Comparison of ENCODE assay signal across 35 cellular contexts in the genomic region with DNA sequence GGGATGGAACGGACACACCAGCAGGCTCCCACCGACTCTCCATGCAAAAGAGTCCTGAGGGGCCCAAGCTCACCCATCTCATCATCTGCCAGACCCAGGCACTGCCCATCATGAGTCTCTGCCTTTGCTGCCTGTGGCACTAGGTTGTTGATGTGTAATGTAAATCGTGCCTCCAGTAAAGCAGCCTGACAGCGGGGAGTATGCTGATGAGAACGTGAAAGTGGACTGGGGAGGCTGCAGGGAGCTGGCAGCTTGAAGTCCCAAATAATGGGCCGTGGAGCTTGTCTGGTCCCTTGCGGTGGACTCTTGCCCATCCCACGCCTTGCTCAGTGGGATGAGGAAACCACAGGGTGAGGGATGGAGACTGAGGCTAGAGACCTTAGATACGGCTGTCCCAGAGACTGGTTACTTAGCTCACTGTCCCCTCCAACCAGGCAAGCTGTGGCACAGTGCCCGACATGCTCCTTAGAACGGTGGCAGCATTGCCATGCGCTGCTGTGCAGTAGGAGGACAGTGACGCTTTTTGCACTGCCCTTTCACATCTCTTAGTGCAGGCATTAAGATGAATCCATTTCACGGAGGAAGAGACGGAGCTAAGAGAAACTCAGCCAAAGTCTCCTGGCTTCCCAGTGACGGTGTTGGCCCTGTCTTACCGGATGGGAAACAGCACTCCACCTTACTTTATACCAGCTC. TPM values are rescaled to one million over a fixed set of nuclear protein-coding genes. Genes with fewer than 3 reads are reported as not detected.
DNase-seq lines count a peak whose midpoint lies in the region; ATAC-seq and TF ChIP-seq lines count a peak whose summit lies in the region.
"Had no signal": no experiment of that assay in that cellular context is flagged by ENCODE, and none has a peak within 500 bp of the region (broad histone marks: within the 10 kb centered on the region; RNA-seq: fewer than 3 reads in every experiment).

No MANE protein-coding gene starts in this region.

- H3K27ac ChIP-seq in ascending aorta: peak overlapping the region; percentile 5 to 15
- no peak overlapping the region for H3K27ac ChIP-seq in uterus
- H3K27ac ChIP-seq in trophoblast cell (ENCODE audit: low read depth, low read length): no peak overlapping the region
- H3K27ac ChIP-seq: body of pancreas, gastroesophageal sphincter, suprapubic skin had no signal

- no peak overlapping the region for H2BK120ac ChIP-seq in trophoblast cell (ENCODE audit: insufficient read depth, low read length, poor library complexity)

- DNase-seq in Ammon's horn (ENCODE audit: low spot score): peak; percentile 57
- DNase-seq in ascending aorta (ENCODE audit: low spot score in 2 of 2): peak in 1 of 2 donors; percentile 25
- peak; percentile 42 for DNase-seq in left cardiac atrium
- DNase-seq in middle frontal gyrus (ENCODE audit: extremely low spot score, low spot score): peak; percentile 12
- no peak for DNase-seq in uterus
- no peak for DNase-seq in omental fat pad (ENCODE audit: low spot score)
- DNase-seq in trophoblast cell: no peak
- DNase-seq: activated CD4-positive, alpha-beta T cell treated with anti-CD3 and anti-CD28 coated beads, Interleukin-2, amount 50 U/mL, for 48 hours; activated CD8-positive, alpha-beta memory T cell treated with anti-CD3 and anti-CD28 coated beads, Interleukin-2, amount 50 U/mL, for 4 hours; activated naive CD4-positive, alpha-beta T cell treated with Interleukin-2 at 50 U/mL for 16 hours; body of pancreas; Calu3; DND-41; KG1; naive thymus-derived CD8-positive, alpha-beta T cell; NCI-H1092 treated with DMSO at 0.1 percent for 48 hours; NCI-H1930; NCI-H526 treated with DMSO at 0.1 percent for 48 hours; NK-92 treated with Interleukin-12 subunit alpha and Interleukin-12 subunit beta, amount 100 ng/mL, for 24 hours; small intestine; stimulated activated naive B cell treated with anti-CD40 and anti-IgM and Interleukin-4, amounts not matched to agents 10 μg/mL and 1 μg/mL and 100 μg/mL, for 72 hours had no signal

- no peak overlapping the region for H3K4ac ChIP-seq in trophoblast cell (ENCODE audit: low read depth, low read length)

- TF ChIP-seq CTCF in ascending aorta (IDR thresholded peaks at IDR 0.05) (no peak), uterus (IDR thresholded peaks at IDR 0.05) (no peak), omental fat pad (IDR thresholded peaks at IDR 0.05) (no peak)

- no peaks in the 10 kb centered on the region for H3K79me1 ChIP-seq in trophoblast cell (ENCODE audit: low read length)

- H2BK5ac ChIP-seq in trophoblast cell (ENCODE audit: low read depth, low read length, poor library complexity): no peak overlapping the region

- peaks cover 2% of the 10 kb centered on the region for H3K79me2 ChIP-seq in trophoblast cell (ENCODE audit: control insufficient read depth, insufficient read depth, low read length, poor library complexity)

- no peak for TF ChIP-seq POLR2A in uterus (IDR thresholded peaks at IDR 0.05)

- H3K14ac ChIP-seq in trophoblast cell (ENCODE audit: low read length): no peak overlapping the region

- H3K27me3 ChIP-seq in ascending aorta (no peaks in the 10 kb centered on the region), uterus (no peaks in the 10 kb centered on the region), trophoblast cell (ENCODE audit: insufficient read depth, low read length) (no peaks in the 10 kb centered on the region)
- H3K27me3 ChIP-seq: body of pancreas, gastroesophageal sphincter, suprapubic skin had no signal

- no peak overlapping the region for H2AK5ac ChIP-seq in trophoblast cell (ENCODE audit: low read length)

- H3K9ac ChIP-seq in trophoblast cell (ENCODE audit: low read length): no peak overlapping the region

- H3K23ac ChIP-seq in trophoblast cell (ENCODE audit: low read length): no peak overlapping the region

- WGBS in trophoblast cell (ENCODE audit: extremely low coverage, insufficient coverage, insufficient read length): no CpG with 5 or more reads among the region's 17 CpGs

- H3K4me3 ChIP-seq in ascending aorta (no peak overlapping the region), uterus (no peak overlapping the region), trophoblast cell (ENCODE audit: low read depth, low read length) (no peak overlapping the region)
- H3K4me3 ChIP-seq: body of pancreas, gastroesophageal sphincter, HAP-1, suprapubic skin had no signal

- no peak overlapping the region for H2BK12ac ChIP-seq in trophoblast cell (ENCODE audit: low read length)

- no peak overlapping the region for H3K18ac ChIP-seq in trophoblast cell (ENCODE audit: low read length)

- H3K9me3 ChIP-seq in ascending aorta (no peaks in the 10 kb centered on the region), uterus (no peaks in the 10 kb centered on the region), trophoblast cell (ENCODE audit: insufficient read depth, low read depth, low read length) (peaks cover 1% of the 10 kb centered on the region)
- H3K9me3 ChIP-seq: body of pancreas, gastroesophageal sphincter, HAP-1, suprapubic skin had no signal

- H4K91ac ChIP-seq in trophoblast cell (ENCODE audit: low read depth, low read length): no peak overlapping the region

- H3K4me1 ChIP-seq in ascending aorta (peaks cover 13 to 23% of the 10 kb centered on the region in 2 donors), uterus (no peaks in the 10 kb centered on the region), trophoblast cell (ENCODE audit: control insufficient read depth in 1 of 2, insufficient read depth in 2 of 2, low read length in 2 of 2) (no peaks in the 10 kb centered on the region)
- H3K4me1 ChIP-seq: body of pancreas, HAP-1, suprapubic skin had no signal

- ATAC-seq in left cardiac atrium (peak in 1 of 2 donors; percentile 28), HG03025 (IDR thresholded peaks at IDR 0.05; ENCODE audit: low FRiP score, unreplicated experiment) (no peak), omental fat pad (ENCODE audit: low FRiP score) (no peak)
- ATAC-seq: activated CD4-positive, CD25-positive, alpha-beta regulatory T cell treated with anti-CD3 and anti-CD28 coated beads, Interleukin-2, amount 50 U/mL, for 24 hours; body of pancreas; gastroesophageal sphincter; naive thymus-derived CD8-positive, alpha-beta T cell; SK-N-SH treated with all-trans-retinoic acid at 6 μM for 48 hours; stimulated activated naive B cell treated with anti-CD40 and anti-IgM and Interleukin-4, amounts not matched to agents 10 μg/mL and 1 μg/mL and 100 μg/mL, for 72 hours had no signal

- no peak overlapping the region for H2AFZ ChIP-seq in trophoblast cell (ENCODE audit: insufficient read depth, low read length, poor library complexity)

- no peak overlapping the region for H4K8ac ChIP-seq in trophoblast cell (ENCODE audit: low read depth, low read length)

- intact Hi-C loops in ascending aorta (cut with DNase I) (no loop called here), left cardiac atrium (cut with DNase I) (no loop called here), uterus (cut with DNase I; ENCODE audit: low total_unique reads) (no loop called here)

- no peak overlapping the region for H4K12ac ChIP-seq in trophoblast cell (ENCODE audit: low read depth, low read length)

- no peak overlapping the region for H3K4me2 ChIP-seq in trophoblast cell (ENCODE audit: low read length)

- H3K36me3 ChIP-seq in ascending aorta (no peaks in the 10 kb centered on the region), uterus (no peaks in the 10 kb centered on the region), trophoblast cell (ENCODE audit: control insufficient read depth in 1 of 2, insufficient read depth in 2 of 2, low read length in 2 of 2) (peaks cover 2% of the 10 kb centered on the region in 2 experiments)
- H3K36me3 ChIP-seq: gastroesophageal sphincter, HAP-1, suprapubic skin had no signal

RNA-seq across cellular contexts. Expression of gene PLET1, which starts 39.6 kb away (rescaled TPM):
- total RNA-seq in ascending aorta: not detected
- total RNA-seq in left cardiac atrium: not detected
- total RNA-seq in uterus: not detected
- total RNA-seq in omental fat pad: not detected
- 0.07 and 0.11 TPM in 2 replicates for polyA plus RNA-seq in trophoblast cell (2013)
- total RNA-seq: A172; activated T-helper 1 cell treated with anti-CD3 and anti-CD28 coated beads, Interleukin-12 subunit alpha, Interleukin-12 subunit beta, Interleukin-2, Interleukin-4 antibody, amounts not matched to agents 30 ng/mL and 10 ng/mL and 1 ng/mL, durations not matched to agents 14 hours and 24 hours and 36 hours; body of pancreas; Calu3; fibroblast of lung; gastroesophageal sphincter; liver; MCF 10A; mononuclear cell; naive thymus-derived CD8-positive, alpha-beta T cell; renal cortical epithelial cell; suprapubic skin; ureter had no signal
- polyA plus RNA-seq: fibroblast of lung; liver; naive thymus-derived CD8-positive, alpha-beta T cell; small intestine had no signal

Comparison
In these comparisons a context has a peak if more than half of its experiments do, and no peak if none do; other contexts are left out.
1. DNase-seq: peak in Ammon's horn (single experiment), left cardiac atrium (single experiment) and middle frontal gyrus (single experiment); none in uterus (0 of 2), omental fat pad (single experiment) and trophoblast cell (0 of 2).
2. H3K27ac ChIP-seq: peak in ascending aorta (2 of 2); none in uterus (0 of 2) and trophoblast cell (single experiment).